ENCODE assay signal across 32 cellular contexts in genomic region chr16:81296631-81297030, GRCh38. TPM values are rescaled to one million over a fixed set of nuclear protein-coding genes. Genes with fewer than 3 reads are reported as not detected.
"Had no signal": no experiment of that assay in that cellular context is flagged by ENCODE, and none has a peak within 500 bp of the region (broad histone marks: within the 10 kb centered on the region; RNA-seq: fewer than 3 reads in every experiment).

No MANE protein-coding gene starts in this region.

- H3K4me1 ChIP-seq: adrenal gland, body of pancreas, breast epithelium, SJCRH30 had no signal

- ATAC-seq: activated CD4-positive, alpha-beta T cell treated with anti-CD3 and anti-CD28 coated beads for 36 hours; activated naive CD4-positive, alpha-beta T cell treated with anti-CD3 and anti-CD28 coated beads, Interleukin-2, amount 50 U/mL, for 72 hours; activated T-cell treated with anti-CD3 and anti-CD28 coated beads, Interleukin-2, amount 50 U/mL, for 4 hours; body of pancreas; Panc1 had no signal

- H3K36me3 ChIP-seq: adrenal gland, breast epithelium, SJCRH30, WERI-Rb-1 had no signal

- H3K27me3 ChIP-seq: adrenal gland, body of pancreas, breast epithelium, SJCRH30 had no signal

- DNase-seq: activated CD4-positive, alpha-beta memory T cell treated with anti-CD3 and anti-CD28 coated beads for 36 hours; activated CD4-positive, alpha-beta T cell treated with anti-CD3 and anti-CD28 coated beads for 36 hours; activated CD4-positive, alpha-beta T cell treated with anti-CD3 and anti-CD28 coated beads, Interleukin-2, amount 50 U/mL, for 1 hour; activated CD8-positive, alpha-beta memory T cell treated with anti-CD3 and anti-CD28 coated beads, Interleukin-2, amount 50 U/mL, for 4 hours; activated gamma-delta T cell treated with Interleukin-2 at 50 U/mL for 16 hours; activated naive CD4-positive, alpha-beta T cell treated with anti-CD3 and anti-CD28 coated beads for 36 hours; activated T-cell treated with anti-CD3 and anti-CD28 coated beads for 4 hours; activated T-cell treated with anti-CD3 and anti-CD28 coated beads, Interleukin-2, amount 50 U/mL, for 4 hours; adrenal gland; body of pancreas; NCI-H1105; NCI-H1417 treated with DMSO at 0.1 percent for 48 hours; NCI-H187 treated with DMSO at 0.1 percent for 48 hours; NCI-H2081; NCI-H226; NCI-H446 treated with DMSO at 0.1 percent for 48 hours; NCI-H524; NCI-H774; SHP77; SJCRH30; T1000; WERI-Rb-1 had no signal

- H3K27ac Mint-ChIP-seq: activated CD4-positive, alpha-beta memory T cell treated with anti-CD3 and anti-CD28 coated beads for 36 hours; activated CD4-positive, alpha-beta T cell treated with anti-CD3 and anti-CD28 coated beads for 36 hours; activated naive CD4-positive, alpha-beta T cell treated with anti-CD3 and anti-CD28 coated beads for 36 hours; activated naive CD4-positive, alpha-beta T cell treated with anti-CD3 and anti-CD28 coated beads, Interleukin-2, amount 50 U/mL, for 72 hours; activated T-helper 1 cell treated with anti-CD3 and anti-CD28 coated beads, Interleukin-12 subunit alpha, Interleukin-12 subunit beta, Interleukin-2, Interleukin-4 antibody, amounts not matched to agents 30 ng/mL and 10 ng/mL and 1 ng/mL, durations not matched to agents 14 hours and 24 hours and 36 hours had no signal

- H3K27ac ChIP-seq: adrenal gland, body of pancreas, breast epithelium, SJCRH30, SK-N-MC, WERI-Rb-1 had no signal

- H3K4me3 ChIP-seq: adrenal gland, body of pancreas, breast epithelium, SJCRH30, SK-N-MC had no signal

- H3K4me1 Mint-ChIP-seq: activated CD4-positive, alpha-beta T cell treated with anti-CD3 and anti-CD28 coated beads for 36 hours had no signal

- FAIRE-seq: astrocyte had no signal

- H3K9me3 Mint-ChIP-seq: activated CD4-positive, alpha-beta memory T cell treated with anti-CD3 and anti-CD28 coated beads for 36 hours; activated naive CD4-positive, alpha-beta T cell treated with anti-CD3 and anti-CD28 coated beads for 36 hours; activated T-cell treated with anti-CD3 and anti-CD28 coated beads, Interleukin-2, amount 50 U/mL, for 4 hours; activated T-helper 1 cell treated with anti-CD3 and anti-CD28 coated beads, Interleukin-12 subunit alpha, Interleukin-12 subunit beta, Interleukin-2, Interleukin-4 antibody, amounts not matched to agents 30 ng/mL and 10 ng/mL and 1 ng/mL, durations not matched to agents 14 hours and 24 hours and 36 hours had no signal

- H3K4me3 Mint-ChIP-seq: activated CD4-positive, alpha-beta memory T cell treated with anti-CD3 and anti-CD28 coated beads for 36 hours; activated CD4-positive, alpha-beta T cell treated with anti-CD3 and anti-CD28 coated beads for 36 hours; activated naive CD4-positive, alpha-beta T cell treated with anti-CD3 and anti-CD28 coated beads for 36 hours; activated T-cell treated with anti-CD3 and anti-CD28 coated beads, Interleukin-2, amount 50 U/mL, for 4 hours; activated T-helper 1 cell treated with anti-CD3 and anti-CD28 coated beads, Interleukin-12 subunit alpha, Interleukin-12 subunit beta, Interleukin-2, Interleukin-4 antibody, amounts not matched to agents 30 ng/mL and 10 ng/mL and 1 ng/mL, durations not matched to agents 14 hours and 24 hours and 36 hours had no signal

- H3K36me3 Mint-ChIP-seq: activated CD4-positive, alpha-beta memory T cell treated with anti-CD3 and anti-CD28 coated beads for 36 hours had no signal

RNA-seq across cellular contexts. Expression of gene BCO1, which starts 58.1 kb away (rescaled TPM):
- total RNA-seq: activated CD4-positive, alpha-beta memory T cell treated with anti-CD3 and anti-CD28 coated beads for 36 hours; activated CD4-positive, alpha-beta T cell treated with anti-CD3 and anti-CD28 coated beads for 36 hours; activated naive CD4-positive, alpha-beta T cell treated with anti-CD3 and anti-CD28 coated beads for 36 hours; activated naive CD4-positive, alpha-beta T cell treated with anti-CD3 and anti-CD28 coated beads, Interleukin-2, amount 50 U/mL, for 72 hours; activated T-cell treated with anti-CD3 and anti-CD28 coated beads, Interleukin-2, amount 50 U/mL, for 4 hours; activated T-helper 1 cell treated with anti-CD3 and anti-CD28 coated beads, Interleukin-12 subunit alpha, Interleukin-12 subunit beta, Interleukin-2, Interleukin-4 antibody, amounts not matched to agents 30 ng/mL and 10 ng/mL and 1 ng/mL, durations not matched to agents 14 hours and 24 hours and 36 hours; adrenal gland; astrocyte; body of pancreas; cardiac septum; RPMI7951; SJCRH30; T-helper 1 cell treated with Interleukin-12 subunit alpha and Interleukin-12 subunit beta and Interleukin-4 antibody, amounts not matched to agents 30 ng/mL and 1 ng/mL, for 36 hours; T-helper 2 cell treated with Interferon-gamma antibody and Interleukin-4, amounts not matched to agents 100 ng/mL and 5 ng/mL, for 36 hours had no signal
